Comparison of ENCODE assay signal across 35 cellular contexts in the genomic region with DNA sequence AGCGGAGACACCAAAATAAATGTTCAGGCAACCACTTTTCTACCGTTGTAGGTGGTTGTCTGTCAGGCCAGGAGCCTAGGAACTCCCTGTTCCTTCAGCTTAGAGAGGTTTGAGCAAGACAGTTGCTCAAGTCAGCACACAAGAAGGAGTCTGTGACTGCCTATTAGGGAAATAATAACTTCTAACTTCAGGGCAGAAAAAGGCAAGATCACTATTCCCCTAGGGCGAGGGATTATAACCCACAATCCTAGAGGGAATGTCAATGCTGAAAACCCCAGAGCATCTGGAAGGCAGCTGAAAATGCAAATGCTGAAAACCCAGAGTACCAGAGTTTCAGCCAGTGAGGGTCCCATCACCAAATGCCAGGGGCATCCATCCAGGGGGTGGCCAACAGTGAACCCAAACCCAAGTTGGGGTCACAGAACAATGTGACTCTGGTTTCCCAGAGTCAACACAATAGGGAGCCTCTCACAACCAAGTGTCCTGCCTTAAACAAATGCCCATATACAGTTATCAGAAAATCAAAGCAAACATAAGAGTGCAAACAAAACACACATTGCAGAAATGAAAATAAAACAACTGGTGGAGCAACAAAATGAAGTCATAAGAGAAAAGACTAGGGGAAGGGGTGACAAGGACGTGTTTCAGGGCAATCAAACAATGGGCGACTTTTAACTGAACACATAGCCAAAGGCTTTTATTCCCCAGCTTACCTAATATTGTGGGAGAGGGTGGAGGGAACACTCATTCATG. TPM values are rescaled to one million over a fixed set of nuclear protein-coding genes. Genes with fewer than 3 reads are reported as not detected.
"Had no signal": no experiment of that assay in that cellular context is flagged by ENCODE, and none has a peak within 500 bp of the region (broad histone marks: within the 10 kb centered on the region; RNA-seq: fewer than 3 reads in every experiment).

No MANE protein-coding gene starts in this region.

- H3K9me3 Mint-ChIP-seq: dendritic cell treated with granulocyte-macrophage colony-stimulating factor and Interleukin-4, amounts not matched to agents 40 ng/mL and 50 ng/mL, for 4 days; T-helper 2 cell treated with Interferon-gamma antibody and Interleukin-4, amounts not matched to agents 5 μg/mL and 100 μg/mL, for 36 hours; type B pancreatic cell had no signal

- H3K27ac Mint-ChIP-seq: activated naive CD8-positive, alpha-beta T cell treated with anti-CD3 and anti-CD28 coated beads, Interleukin-2, amount 10 ng/mL, durations not matched to agents 7 days and 5 days; dendritic cell treated with granulocyte-macrophage colony-stimulating factor and Interleukin-4, amounts not matched to agents 40 ng/mL and 50 ng/mL, for 4 days; endodermal cell; immature natural killer cell; naive B cell; progenitor cell of endocrine pancreas; stimulated activated memory B cell treated with anti-CD40 and anti-IgM and Interleukin-4, amounts not matched to agents 10 μg/mL and 1 μg/mL and 100 μg/mL, for 72 hours; T-helper 2 cell treated with Interferon-gamma antibody and Interleukin-4, amounts not matched to agents 5 μg/mL and 100 μg/mL, for 36 hours; type B pancreatic cell had no signal

- H3K4me1 Mint-ChIP-seq: stimulated activated memory B cell treated with anti-CD40 and anti-IgM and Interleukin-4, amounts not matched to agents 10 μg/mL and 1 μg/mL and 100 μg/mL, for 72 hours had no signal

- ATAC-seq: activated CD4-positive, CD25-positive, alpha-beta regulatory T cell treated with anti-CD3 and anti-CD28 coated beads, Interleukin-2, amount 50 U/mL, for 24 hours; esophagus mucosa; foreskin keratinocyte; heart left ventricle; left colon; sciatic nerve; stimulated activated memory B cell treated with anti-CD40 and anti-IgM and Interleukin-4, amounts not matched to agents 10 μg/mL and 1 μg/mL and 100 μg/mL, for 72 hours; stimulated activated naive CD8-positive, alpha-beta T cell treated with anti-CD3 and anti-CD28 coated beads, Interleukin-15, amount 100 ng/mL, for 72 hours had no signal

- H3K27ac ChIP-seq: foreskin keratinocyte, heart left ventricle, ovary, uterus, WERI-Rb-1 had no signal

- DNase-seq: activated CD4-positive, alpha-beta T cell treated with anti-CD3 and anti-CD28 coated beads for 48 hours; activated CD4-positive, alpha-beta T cell treated with anti-CD3 and anti-CD28 coated beads, Interleukin-2, amount 50 U/mL, for 48 hours; activated CD8-positive, alpha-beta memory T cell treated with anti-CD3 and anti-CD28 coated beads for 24 hours; activated effector memory CD4-positive, alpha-beta T cell treated with Interleukin-2 at 50 U/mL for 16 hours; activated naive CD4-positive, alpha-beta T cell treated with Interleukin-2 at 50 U/mL for 16 hours; activated naive CD8-positive, alpha-beta T cell treated with anti-CD3 and anti-CD28 coated beads, Interleukin-2, amount 10 ng/mL, durations not matched to agents 7 days and 5 days; central memory CD4-positive, alpha-beta T cell; endodermal cell; foreskin keratinocyte; heart left ventricle; hypothalamus; immature natural killer cell; kidney; left colon; mammary epithelial cell; naive B cell; ovary; small intestine; stimulated activated CD4-positive, alpha-beta T cell treated with anti-CD3 and anti-CD28 coated beads, Interleukin-4, amount 100 ng/mL, for 4 hours; stimulated activated CD8-positive, alpha-beta memory T cell treated with anti-CD3 and anti-CD28 coated beads, Interleukin-4, amount 100 ng/mL, for 48 hours; stimulated activated naive CD8-positive, alpha-beta T cell treated with anti-CD3 and anti-CD28 coated beads, Interleukin-15, amount 100 ng/mL, for 72 hours; substantia nigra; uterus; WERI-Rb-1 had no signal

- H3K4me3 Mint-ChIP-seq: activated naive CD8-positive, alpha-beta T cell treated with anti-CD3 and anti-CD28 coated beads, Interleukin-2, amount 10 ng/mL, durations not matched to agents 7 days and 5 days; dendritic cell treated with granulocyte-macrophage colony-stimulating factor and Interleukin-4, amounts not matched to agents 40 ng/mL and 50 ng/mL, for 4 days; endodermal cell; immature natural killer cell; naive B cell; stimulated activated memory B cell treated with anti-CD40 and anti-IgM and Interleukin-4, amounts not matched to agents 10 μg/mL and 1 μg/mL and 100 μg/mL, for 72 hours; stimulated activated naive CD8-positive, alpha-beta T cell treated with anti-CD3 and anti-CD28 coated beads, Interleukin-15, amount 100 ng/mL, for 72 hours; T-helper 2 cell treated with Interferon-gamma antibody and Interleukin-4, amounts not matched to agents 5 μg/mL and 100 μg/mL, for 36 hours; type B pancreatic cell had no signal

- H3K36me3 Mint-ChIP-seq: naive B cell, type B pancreatic cell had no signal

RNA-seq across cellular contexts. Expression of a gene that starts 51.9 kb away (rescaled TPM):
- total RNA-seq: activated naive CD8-positive, alpha-beta T cell treated with anti-CD3 and anti-CD28 coated beads, Interleukin-2, amount 10 ng/mL, durations not matched to agents 7 days and 5 days; breast epithelium; esophagus mucosa; foreskin keratinocyte; heart left ventricle; left colon; liver; mammary epithelial cell; renal cortical epithelial cell had no signal
